In genomic region chr22:35686298-35686697, GRCh38 we compare ENCODE assay signal across 21 cellular contexts. TPM values are rescaled to one million over a fixed set of nuclear protein-coding genes. Genes with fewer than 3 reads are reported as not detected.
DNase-seq lines count a peak whose midpoint lies in the region; ATAC-seq and TF ChIP-seq lines count a peak whose summit lies in the region.
"Had no signal": no experiment of that assay in that cellular context is flagged by ENCODE, and none has a peak within 500 bp of the region (broad histone marks: within the 10 kb centered on the region; RNA-seq: fewer than 3 reads in every experiment).

No MANE protein-coding gene starts in this region.

- H3K36me3 ChIP-seq in Peyer's patch: no peaks in the 10 kb centered on the region

- ATAC-seq in memory B cell (ENCODE audit: low read depth) (peak; percentile 63), HG02884 (IDR thresholded peaks at IDR 0.05; ENCODE audit: unreplicated experiment) (no peak)
- ATAC-seq: HCT116, Right ventricle myocardium inferior had no signal

- H3K4me1 Mint-ChIP-seq in memory B cell: peaks cover 24% of the 10 kb centered on the region

- H3K4me1 ChIP-seq in Peyer's patch: no peaks in the 10 kb centered on the region

- H3K27me3 Mint-ChIP-seq in memory B cell: peaks cover 15% of the 10 kb centered on the region

- H3K36me3 Mint-ChIP-seq in memory B cell: peaks cover 4% of the 10 kb centered on the region

- no peaks in the 10 kb centered on the region for H3K9me3 ChIP-seq in Peyer's patch
- H3K9me3 ChIP-seq: SK-N-SH had no signal

- TF ChIP-seq CTCF in Peyer's patch (IDR thresholded peaks at IDR 0.05): no peak

- H3K27me3 ChIP-seq in Peyer's patch: no peaks in the 10 kb centered on the region

- peak; percentile 24 for DNase-seq in NOMO-1 treated with DMSO at 0.1 percent for 48 hours (lab: John Stamatoyannopoulos, UW; ENCODE audit: unreplicated experiment)
- DNase-seq in NOMO-1 treated with dmso at 0.1 percent for 144 hours (lab: John Stamatoyannopoulos, UW; ENCODE audit: unreplicated experiment): no peak
- peak in 2 of 3 donors; percentile 44 to 48 for DNase-seq in Peyer's patch
- DNase-seq in memory B cell (ENCODE audit: low spot score in 2 of 2): no peak
- DNase-seq in A172 (ENCODE audit: low spot score): no peak
- DNase-seq in SK-N-DZ (ENCODE audit: low spot score): no peak
- DNase-seq in NCI-H128 (lab: John Stamatoyannopoulos, UW; ENCODE audit: unreplicated experiment): no peak
- DNase-seq: 8988T, C1 segment of cervical spinal cord, DMS 273 treated with DMSO at 0.1 percent for 48 hours, KG1, NCI-H1417, NCI-H2029 treated with DMSO at 0.1 percent for 48 hours, NCI-H510A treated with DMSO at 0.1 percent for 48 hours, PC-9, SK-N-SH had no signal

- peak overlapping the region in 1 of 4 donors; percentile 53 for H3K27ac ChIP-seq in Peyer's patch
- H3K27ac ChIP-seq: HL-60, PC-9 had no signal

- no peak overlapping the region for H3K4me3 ChIP-seq in Peyer's patch
- H3K4me3 ChIP-seq: PC-9 had no signal

- no peak for TF ChIP-seq POLR2A in Peyer's patch (IDR thresholded peaks at IDR 0.05)

- H3K4me3 Mint-ChIP-seq in memory B cell: no peak overlapping the region

- peaks cover 8% of the 10 kb centered on the region for H3K9me3 Mint-ChIP-seq in memory B cell

- no peak overlapping the region for H3K27ac Mint-ChIP-seq in memory B cell

RNA-seq across cellular contexts. Expression of gene APOL5, which starts 31.4 kb away (rescaled TPM):
- total RNA-seq in Peyer's patch: not detected
- total RNA-seq in A172 (2014; rRNA removed; shearing (Covaris generic)): not detected in 2 replicates
- polyA plus RNA-seq in SK-N-DZ (2014; cell fraction: cytosol; rRNA removed): not detected in 2 replicates
- not detected in 2 replicates for polyA plus RNA-seq in SK-N-DZ (2014; cell fraction: nucleus; rRNA removed)
- total RNA-seq: MCF 10A, PC-9, Right ventricle myocardium inferior had no signal
- polyA plus RNA-seq: SK-N-SH had no signal

RNA-seq across cellular contexts. Expression of gene APOL6, which starts 38.1 kb away (rescaled TPM):
- 10 to 100 TPM; 28.9 to 70.2 (median 46.8) TPM for total RNA-seq in Peyer's patch
- 2.6 and 3.3 TPM in 2 replicates for total RNA-seq in A172 (2014; rRNA removed; shearing (Covaris generic))
- 0.03 and 0.14 TPM in 2 replicates for polyA plus RNA-seq in SK-N-DZ (2014; cell fraction: cytosol; rRNA removed)
- not detected in 2 replicates for polyA plus RNA-seq in SK-N-DZ (2014; cell fraction: nucleus; rRNA removed)

Comparison
In these comparisons a context has a peak if more than half of its experiments do, and no peak if none do; other contexts are left out.
1. DNase-seq: peak in NOMO-1 treated with DMSO at 0.1 percent for 48 hours (single experiment) and Peyer's patch (2 of 3); none in NOMO-1 treated with dmso at 0.1 percent for 144 hours (single experiment), memory B cell (0 of 2), A172 (single experiment), SK-N-DZ (single experiment) and NCI-H128 (single experiment).